ENCODE assay signal across 18 cellular contexts in the genomic region with DNA sequence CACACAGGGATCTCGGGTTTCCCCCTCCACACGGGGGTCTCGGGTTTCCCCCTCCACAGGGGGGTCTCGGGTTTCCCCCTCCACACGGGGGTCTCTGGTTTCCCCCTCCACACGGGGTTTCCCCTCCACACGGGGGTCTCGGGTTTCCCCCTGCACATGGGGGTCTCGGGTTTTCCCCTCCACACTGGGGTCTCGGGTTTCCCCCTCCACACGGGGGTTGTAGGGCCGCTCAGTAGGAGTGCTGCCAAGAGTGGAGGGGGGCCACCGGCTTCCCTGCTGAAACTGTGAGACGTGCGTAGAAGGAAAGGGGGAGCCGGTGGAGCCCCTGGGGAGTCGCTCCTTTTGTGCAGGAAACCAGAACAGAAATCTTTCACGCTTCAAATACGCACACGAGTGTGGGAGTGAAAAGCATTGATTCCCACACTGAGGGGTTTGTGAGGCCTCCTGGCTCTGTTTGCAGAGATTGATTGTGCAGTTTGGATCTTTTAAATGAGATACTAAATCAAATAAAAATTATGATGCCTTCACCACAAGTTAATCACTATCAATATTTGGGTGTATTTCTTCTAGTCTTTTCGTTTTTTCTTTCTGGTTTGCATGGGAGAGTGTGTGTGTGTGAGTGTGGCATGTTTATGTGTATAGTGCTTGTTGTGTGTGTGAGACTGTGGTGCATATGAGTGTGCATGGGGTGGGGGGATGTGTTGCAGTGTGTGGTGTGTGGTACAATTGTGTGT. TPM values are rescaled to one million over a fixed set of nuclear protein-coding genes. Genes with fewer than 3 reads are reported as not detected.
A peak's percentile ranks its signal among the peaks of the same experiment; 100 is the strongest.
DNase-seq lines count a peak whose midpoint lies in the region; ATAC-seq and TF ChIP-seq lines count a peak whose summit lies in the region.
"Had no signal": no experiment of that assay in that cellular context is flagged by ENCODE, and none has a peak within 500 bp of the region (broad histone marks: within the 10 kb centered on the region; RNA-seq: fewer than 3 reads in every experiment).

No MANE protein-coding gene starts in this region.

- H3K27ac ChIP-seq in A673 (ENCODE audit: low read depth, low read length, poor library complexity, severe bottlenecking), result peak overlapping the region; percentile 79
- H3K27ac ChIP-seq: C4-2B, KMS-11, left lung had no signal

- DNase-seq in A673 (ENCODE audit: low spot score) (peak; percentile 71), GM13977 (ENCODE audit: low spot score) (peak; percentile 73), left kidney (ENCODE audit: low read depth, low spot score) (peak; percentile 95), omental fat pad (ENCODE audit: low spot score) (no peak), ACHN (no peak)
- no peak for DNase-seq in activated CD4-positive, alpha-beta T cell treated with anti-CD3 and anti-CD28 coated beads, Interleukin-2, amount 10 ng/mL, durations not matched to agents 24 days and 14 days
- DNase-seq in activated naive CD4-positive, alpha-beta T cell treated with anti-CD3 and anti-CD28 coated beads, Interleukin-2, amount 10 ng/mL, durations not matched to agents 7 days and 5 days, result no peak
- DNase-seq: activated T-cell treated with anti-CD3 and anti-CD28 coated beads for 4 hours, amniotic stem cell, head of caudate nucleus, NCI-H1694 treated with DMSO at 0.1 percent for 48 hours, substantia nigra, T-helper 17 cell had no signal

- H3K9me3 ChIP-seq in A673 (ENCODE audit: low read depth, low read length, poor library complexity, severe bottlenecking), result no peaks in the 10 kb centered on the region
- H3K9me3 ChIP-seq: left lung, mucosa of descending colon had no signal

- H3K27ac Mint-ChIP-seq in activated CD4-positive, alpha-beta T cell treated with anti-CD3 and anti-CD28 coated beads, Interleukin-2, amount 10 ng/mL, durations not matched to agents 24 days and 14 days, result no peak overlapping the region
- no peak overlapping the region for H3K27ac Mint-ChIP-seq in activated naive CD4-positive, alpha-beta T cell treated with anti-CD3 and anti-CD28 coated beads, Interleukin-2, amount 10 ng/mL, durations not matched to agents 7 days and 5 days
- H3K27ac Mint-ChIP-seq: T-helper 17 cell had no signal

- H3K36me3 Mint-ChIP-seq in activated CD4-positive, alpha-beta T cell treated with anti-CD3 and anti-CD28 coated beads, Interleukin-2, amount 10 ng/mL, durations not matched to agents 24 days and 14 days (ENCODE audit: low read depth), result peaks cover 32% of the 10 kb centered on the region
- peaks cover 29% of the 10 kb centered on the region for H3K36me3 Mint-ChIP-seq in activated naive CD4-positive, alpha-beta T cell treated with anti-CD3 and anti-CD28 coated beads, Interleukin-2, amount 10 ng/mL, durations not matched to agents 7 days and 5 days

- peaks cover 6% of the 10 kb centered on the region for H3K36me3 ChIP-seq in A673 (ENCODE audit: insufficient read depth, low read length, poor library complexity, severe bottlenecking)

- no peak overlapping the region for H3K4me3 Mint-ChIP-seq in activated CD4-positive, alpha-beta T cell treated with anti-CD3 and anti-CD28 coated beads, Interleukin-2, amount 10 ng/mL, durations not matched to agents 24 days and 14 days
- no peak overlapping the region for H3K4me3 Mint-ChIP-seq in activated naive CD4-positive, alpha-beta T cell treated with anti-CD3 and anti-CD28 coated beads, Interleukin-2, amount 10 ng/mL, durations not matched to agents 7 days and 5 days
- H3K4me3 Mint-ChIP-seq: T-helper 17 cell had no signal

- H3K4me1 ChIP-seq in A673 (ENCODE audit: insufficient read depth, low read length, poor library complexity, severe bottlenecking), result peaks cover 17% of the 10 kb centered on the region
- H3K4me1 ChIP-seq: left lung had no signal

- BruUV-seq in A673 (replicated peaks; lab: Mats Ljungman, UMichigan), result no TSS peak

- peaks cover 7% of the 10 kb centered on the region for H3K4me1 Mint-ChIP-seq in activated CD4-positive, alpha-beta T cell treated with anti-CD3 and anti-CD28 coated beads, Interleukin-2, amount 10 ng/mL, durations not matched to agents 24 days and 14 days
- peaks cover 2% of the 10 kb centered on the region for H3K4me1 Mint-ChIP-seq in activated naive CD4-positive, alpha-beta T cell treated with anti-CD3 and anti-CD28 coated beads, Interleukin-2, amount 10 ng/mL, durations not matched to agents 7 days and 5 days

- no peaks in the 10 kb centered on the region for H3K27me3 ChIP-seq in A673 (replicated peaks; ENCODE audit: insufficient read depth, low read depth, low read length, poor library complexity)
- H3K27me3 ChIP-seq: left lung had no signal

- peak; percentile 54 for ATAC-seq in HG03460 (IDR thresholded peaks at IDR 0.05; ENCODE audit: unreplicated experiment)
- ATAC-seq in omental fat pad (ENCODE audit: low FRiP score), result no peak
- ATAC-seq: left lung, mucosa of descending colon had no signal

- intact Hi-C loops in A673 (cut with micrococcal nuclease; ENCODE audit: unreplicated experiment), result no loop called here
- intact Hi-C loops in activated CD4-positive, alpha-beta T cell treated with anti-CD3 and anti-CD28 coated beads, Interleukin-2, amount 10 ng/mL, durations not matched to agents 24 days and 14 days (cut with micrococcal nuclease), result no loop called here

- no peak for TF ChIP-seq CTCF in A673 (conservative IDR thresholded peaks at IDR 0.05; ENCODE audit: low read depth, low read length)
- TF ChIP-seq CTCF in GM13977 (IDR thresholded peaks at IDR 0.05; ENCODE audit: extremely low read depth, insufficient read depth, missing control alignments), result no peak
- TF ChIP-seq CTCF in omental fat pad (IDR thresholded peaks at IDR 0.05), result no peak

- in situ Hi-C loops in GM13977 (cut with MboI; ENCODE audit: low pct_unique_long_range_greater_than_20kb, low sequenced_read_pairs, unreplicated experiment) (no loop called here), ACHN (cut with HindIII; ENCODE audit: low pct_ligation_motif_present, low pct_unique_long_range_greater_than_20kb, low sequenced_read_pairs) (no loop called here)

- CTCF ChIA-PET in A673 (lab: Charles Lee), result no interaction called here
- CTCF ChIA-PET in activated naive CD4-positive, alpha-beta T cell treated with anti-CD3 and anti-CD28 coated beads, Interleukin-2, amount 10 ng/mL, durations not matched to agents 7 days and 5 days (lab: Charles Lee), result no interaction called here

- no peaks in the 10 kb centered on the region for H3K9me3 Mint-ChIP-seq in activated CD4-positive, alpha-beta T cell treated with anti-CD3 and anti-CD28 coated beads, Interleukin-2, amount 10 ng/mL, durations not matched to agents 24 days and 14 days
- no peaks in the 10 kb centered on the region for H3K9me3 Mint-ChIP-seq in activated naive CD4-positive, alpha-beta T cell treated with anti-CD3 and anti-CD28 coated beads, Interleukin-2, amount 10 ng/mL, durations not matched to agents 7 days and 5 days

- no peaks in the 10 kb centered on the region for H3K27me3 Mint-ChIP-seq in activated CD4-positive, alpha-beta T cell treated with anti-CD3 and anti-CD28 coated beads, Interleukin-2, amount 10 ng/mL, durations not matched to agents 24 days and 14 days
- H3K27me3 Mint-ChIP-seq in activated naive CD4-positive, alpha-beta T cell treated with anti-CD3 and anti-CD28 coated beads, Interleukin-2, amount 10 ng/mL, durations not matched to agents 7 days and 5 days, result no peaks in the 10 kb centered on the region
- H3K27me3 Mint-ChIP-seq: T-helper 17 cell had no signal

- H3K4me3 ChIP-seq in A673 (ENCODE audit: low read depth, low read length, poor library complexity, severe bottlenecking), result no peak overlapping the region
- H3K4me3 ChIP-seq: left lung, mucosa of descending colon had no signal

- POLR2A ChIA-PET in A673 (lab: Charles Lee; ENCODE audit: low non-redundant PET), result no interaction called here

RNA-seq across cellular contexts. Expression of a gene that starts 54.3 kb away (rescaled TPM):
- total RNA-seq in A673 (2021), result 46.6 and 51.4 TPM in 2 replicates
- 10 to 100 TPM; 29.3 to 42.8 (median 36.6) TPM for total RNA-seq in omental fat pad
- total RNA-seq in activated CD4-positive, alpha-beta T cell treated with anti-CD3 and anti-CD28 coated beads, Interleukin-2, amount 10 ng/mL, durations not matched to agents 24 days and 14 days, result 69.6 and 75.0 TPM in 2 replicates

Comparison
In these comparisons a context has a peak if more than half of its experiments do, and no peak if none do; other contexts are left out.
1. DNase-seq: peak in A673 (single experiment), GM13977 (single experiment) and left kidney (single experiment); none in omental fat pad (single experiment), activated CD4-positive, alpha-beta T cell treated with anti-CD3 and anti-CD28 coated beads, Interleukin-2, amount 10 ng/mL, durations not matched to agents 24 days and 14 days (single experiment), activated naive CD4-positive, alpha-beta T cell treated with anti-CD3 and anti-CD28 coated beads, Interleukin-2, amount 10 ng/mL, durations not matched to agents 7 days and 5 days (single experiment) and ACHN (single experiment).